Comparison of ENCODE assay signal across 19 cellular contexts in the genomic region with DNA sequence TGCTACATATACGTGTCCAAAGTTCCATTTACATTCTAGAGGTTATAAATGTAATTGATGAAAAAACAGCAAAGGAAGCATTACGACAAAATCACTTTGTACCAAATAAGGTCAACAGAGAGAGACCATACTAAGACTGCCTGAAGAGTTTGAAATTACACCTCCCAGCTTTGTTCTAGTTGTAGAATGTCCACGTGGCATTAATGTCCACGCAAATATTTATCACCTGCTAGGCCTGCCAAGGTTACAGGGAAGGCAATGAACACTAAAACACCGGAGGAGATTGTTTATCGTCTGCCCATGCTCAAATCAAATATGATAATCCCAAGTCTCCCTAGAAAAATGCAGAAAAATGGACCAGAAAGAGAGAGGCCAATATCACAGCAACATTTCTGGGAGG. TPM values are rescaled to one million over a fixed set of nuclear protein-coding genes. Genes with fewer than 3 reads are reported as not detected.
DNase-seq lines count a peak whose midpoint lies in the region; ATAC-seq, FAIRE-seq and TF ChIP-seq lines count a peak whose summit lies in the region.
"Had no signal": no experiment of that assay in that cellular context is flagged by ENCODE, and none has a peak within 500 bp of the region (broad histone marks: within the 10 kb centered on the region; RNA-seq: fewer than 3 reads in every experiment).

No MANE protein-coding gene starts in this region.

- TF ChIP-seq CTCF in Loucy (conservative IDR thresholded peaks at IDR 0.05; ENCODE audit: low read length) (no peak), HepG2 (CRISPR knock-in tag; IDR thresholded peaks at IDR 0.05) (no peak)

- DNase-seq in NCI-H146 (lab: John Stamatoyannopoulos, UW) (peak; percentile 16), NCI-H146 treated with DMSO at 0.1 percent for 48 hours (lab: John Stamatoyannopoulos, UW; ENCODE audit: unreplicated experiment) (no peak), HepG2 (ENCODE audit: low spot score) (peak; percentile 38), NCI-H1694 (lab: John Stamatoyannopoulos, UW) (no peak)
- DNase-seq: BE2C; CD4-positive, alpha-beta T cell; DMS79; GOT3; KBM-7; MV-4-11; NCI-H1930; NCI-H2171; NCI-H526; OCI-M1; Right ventricle myocardium superior had no signal

- H3K9ac ChIP-seq in Loucy (ENCODE audit: low read depth, low read length, poor library complexity, severe bottlenecking) = no peak overlapping the region
- H3K9ac ChIP-seq in HepG2 (ENCODE audit: insufficient read depth, low read depth, low read length) = no peak overlapping the region
- peak overlapping the region in 1 of 3 donors; percentile 42 for H3K9ac ChIP-seq in skeletal muscle tissue (ENCODE audit: low read depth in 1 of 3, low read length in 3 of 3)

- H4K20me1 ChIP-seq in Loucy (ENCODE audit: insufficient read depth, low read length, poor library complexity, severe bottlenecking) (no peaks in the 10 kb centered on the region), HepG2 (ENCODE audit: insufficient read depth, low read length) (no peaks in the 10 kb centered on the region)

- no peaks in the 10 kb centered on the region for H3F3A ChIP-seq in Loucy (ENCODE audit: low read depth)

- TF ChIP-seq EP300 in HepG2 (IDR thresholded peaks at IDR 0.05; ENCODE audit: low read depth in 2 of 2, low read length in 2 of 2) (no peak), HepG2 (CRISPR knock-in tag; IDR thresholded peaks at IDR 0.05; ENCODE audit: borderline replicate concordance) (no peak)

- BruUV-seq in HepG2 (replicated peaks; lab: Mats Ljungman, UMichigan) = no TSS peak

- H2AFZ ChIP-seq in Loucy (ENCODE audit: low read length) = no peak overlapping the region
- no peak overlapping the region for H2AFZ ChIP-seq in HepG2 (ENCODE audit: low read length)

- no peak for FAIRE-seq in HepG2 (lab: Jason Lieb, UNC)
- FAIRE-seq: GM12892 had no signal

- WGBS in HepG2 (ENCODE audit: low lambda C conversion rate) = 62% methylated on average over 6 of the region's 6 CpGs

- peaks cover 20% of the 10 kb centered on the region for H3K4me1 ChIP-seq in Loucy (ENCODE audit: insufficient read depth, low read length, poor library complexity, severe bottlenecking)
- H3K4me1 ChIP-seq in HepG2 (ENCODE audit: insufficient read depth, low read length) = peaks cover 50% of the 10 kb centered on the region
- H3K4me1 ChIP-seq in skeletal muscle tissue (ENCODE audit: control insufficient read depth in 3 of 3, insufficient read depth in 3 of 3, low read length in 3 of 3) = peaks cover 29 to 41% (median 34%) of the 10 kb centered on the region in 3 donors
- H3K4me1 ChIP-seq: BE2C had no signal

- no peak for TF ChIP-seq POLR2A in HepG2 (IDR thresholded peaks at IDR 0.05; ENCODE audit: insufficient read depth in 1 of 2, low read depth in 2 of 2, low read length in 2 of 2)

- POLR2A ChIA-PET in HepG2 (lab: Yijun Ruan, JAX) = no interaction called here

- no peak for TF ChIP-seq RAD21 in HepG2 (CRISPR knock-in tag; IDR thresholded peaks at IDR 0.05)

- H3K79me2 ChIP-seq in Loucy (ENCODE audit: insufficient read depth, low read length) = peaks cover 21% of the 10 kb centered on the region
- peaks cover 62% of the 10 kb centered on the region for H3K79me2 ChIP-seq in HepG2 (ENCODE audit: insufficient read depth, low read length)

- H3K9me3 ChIP-seq in Loucy (ENCODE audit: insufficient read depth, low read depth, low read length) (no peaks in the 10 kb centered on the region), HepG2 (ENCODE audit: low read length) (no peaks in the 10 kb centered on the region), skeletal muscle tissue (ENCODE audit: control insufficient read depth in 3 of 3, low read length in 3 of 3) (no peaks in the 10 kb centered on the region)
- H3K9me3 ChIP-seq: BE2C had no signal

- H3K4me2 ChIP-seq in Loucy (ENCODE audit: low read depth, low read length, poor library complexity, severe bottlenecking) (peak overlapping the region; percentile 18), HepG2 (ENCODE audit: low read depth, low read length) (no peak overlapping the region)

- no peak for ATAC-seq in HepG2
- ATAC-seq in HG02885 (IDR thresholded peaks at IDR 0.05; ENCODE audit: poor library complexity, unreplicated experiment) = no peak

- no peaks in the 10 kb centered on the region for H3K27me3 ChIP-seq in Loucy (ENCODE audit: insufficient read depth, low read length, poor library complexity, severe bottlenecking)
- H3K27me3 ChIP-seq in HepG2 (ENCODE audit: control insufficient read depth in 1 of 2, insufficient read depth in 2 of 2, low read length in 2 of 2) = no peaks in the 10 kb centered on the region; a peak in 1 of 5 replicates
- H3K27me3 ChIP-seq in skeletal muscle tissue (ENCODE audit: control insufficient read depth in 3 of 3, insufficient read depth in 3 of 3, low read length in 3 of 3) = no peaks in the 10 kb centered on the region
- H3K27me3 ChIP-seq: BE2C had no signal

- H3K36me3 ChIP-seq in Loucy (ENCODE audit: insufficient read depth, low read length) (no peaks in the 10 kb centered on the region), HepG2 (replicated peaks in 1 of 2; ENCODE audit: control insufficient read depth in 1 of 2, insufficient read depth in 2 of 2, low read length in 2 of 2) (no peaks in the 10 kb centered on the region), skeletal muscle tissue (ENCODE audit: control insufficient read depth in 3 of 3, insufficient read depth in 3 of 3, low read length in 3 of 3) (no peaks in the 10 kb centered on the region)
- H3K36me3 ChIP-seq: BE2C had no signal

- H3K27ac ChIP-seq in HepG2 (ENCODE audit: extremely low read length, insufficient read depth, low read length) (no peak overlapping the region), skeletal muscle tissue (ENCODE audit: low read depth, low read length) (peak overlapping the region; percentile 32)

- in situ Hi-C loops in HepG2 (cut with HindIII; ENCODE audit: extremely low pct_ligation_motif_present, low pct_unique_long_range_greater_than_20kb) = no loop called here

- no peaks in the 10 kb centered on the region for H3K9me2 ChIP-seq in Loucy (replicated peaks; ENCODE audit: low read depth, low read length)

- CTCF ChIA-PET in HepG2 (lab: Yijun Ruan, JAX; ENCODE audit: low intra/inter-chr PET ratio, low total read pairs) = no interaction called here

- H3K4me3 ChIP-seq in Loucy (ENCODE audit: low read length, poor library complexity, severe bottlenecking) (no peak overlapping the region), HepG2 (replicated peaks in 1 of 3; ENCODE audit: insufficient read depth in 1 of 3, low read depth in 2 of 3, low read length in 3 of 3) (no peak overlapping the region), skeletal muscle tissue (ENCODE audit: low read length in 3 of 3) (no peak overlapping the region)

- intact Hi-C loops in HepG2 (cut with micrococcal nuclease; ENCODE audit: unreplicated experiment) = no loop called here

TF ChIP-seq in HepG2, 621 proteins besides CTCF, POLR2A, EP300 and RAD21 (continues in another document):
- no peak for TF ChIP-seq KLF11 (CRISPR knock-in tag; IDR thresholded peaks at IDR 0.05)
- TF ChIP-seq ZNF101 (CRISPR knock-in tag; IDR thresholded peaks at IDR 0.05; ENCODE audit: borderline replicate concordance, low read depth) = no peak
- 0 out of 2 replicates have a peak, but pooled peaks have one; percentile 26 for TF ChIP-seq RARA (CRISPR knock-in tag; IDR thresholded peaks at IDR 0.05)
- TF ChIP-seq MLXIP (CRISPR knock-in tag; IDR thresholded peaks at IDR 0.05; ENCODE audit: borderline replicate concordance) = no peak
- peak; percentile 34; the same call in 1 of the 2 replicates for TF ChIP-seq SAP130 (CRISPR knock-in tag; IDR thresholded peaks at IDR 0.05; ENCODE audit: low read depth)

RNA-seq across cellular contexts. Expression of gene RALGAPA2, which starts 6.2 kb away (rescaled TPM):
- total RNA-seq in HepG2 (2016; rRNA removed; fragmentation: Illumina TruSeq; extraction: Trizol) (17.7 and 18.3 TPM in 2 replicates), skeletal muscle tissue (15.7 TPM)
- total RNA-seq in HepG2 (2016; cell fraction: cytosol; rRNA removed; fragmentation: Illumina TruSeq; extraction: Trizol; ENCODE audit: low read depth) = 3.1 and 4.5 TPM in 2 replicates
- 16.3 and 18.8 TPM in 2 replicates for total RNA-seq in HepG2 (2016; cell fraction: insoluble cytoplasmic fraction; rRNA removed; fragmentation: Illumina TruSeq; extraction: Trizol)
- 6.5 and 7.8 TPM in 2 replicates for total RNA-seq in HepG2 (2016; cell fraction: membrane; rRNA removed; fragmentation: Illumina TruSeq; extraction: Trizol)
- 29.6 and 31.7 TPM in 2 replicates for total RNA-seq in HepG2 (2016; cell fraction: nucleus; rRNA removed; fragmentation: Illumina TruSeq; extraction: Trizol)
- polyA plus RNA-seq in HepG2 (2011; rRNA removed) = 13.8 and 15.7 TPM in 2 replicates
- 8.0 and 13.3 TPM in 2 replicates for polyA plus RNA-seq in HepG2 (2011; cell fraction: cytosol; rRNA removed)
- polyA plus RNA-seq in HepG2 (2011; cell fraction: nucleus; rRNA removed) = 38.4 and 38.5 TPM in 2 replicates
- polyA plus RNA-seq in HepG2 (2012) = 18.4 and 27.5 TPM in 2 replicates
- polyA plus RNA-seq in HepG2 (2016; cell fraction: cytosol; fragmentation: Illumina TruSeq; extraction: Trizol; ENCODE audit: low read depth) = 0.49 and 0.67 TPM in 2 replicates
- 8.9 and 11.7 TPM in 2 replicates for polyA plus RNA-seq in HepG2 (2016; cell fraction: insoluble cytoplasmic fraction; fragmentation: Illumina TruSeq; extraction: Trizol; ENCODE audit: low read depth)
- 1.2 and 1.7 TPM in 2 replicates for polyA plus RNA-seq in HepG2 (2016; cell fraction: membrane; fragmentation: Illumina TruSeq; extraction: Trizol; ENCODE audit: low read depth)
- polyA plus RNA-seq in HepG2 (2016; cell fraction: nucleus; fragmentation: Illumina TruSeq; extraction: Trizol; ENCODE audit: insufficient read depth, low read depth) = 17.2 and 18.1 TPM in 2 replicates
- 7.3 and 40.9 TPM in 2 replicates for polyA minus RNA-seq in HepG2 (2011; rRNA and poly(A)+ RNA removed; ENCODE audit: low replicate concordance)
- polyA minus RNA-seq in HepG2 (2011; cell fraction: cytosol; rRNA and poly(A)+ RNA removed) = 20.8 and 29.0 TPM in 2 replicates
- 158 and 172 TPM in 2 replicates for polyA minus RNA-seq in HepG2 (2011; cell fraction: nucleus; rRNA and poly(A)+ RNA removed)

Comparison
In these comparisons a context has a peak if more than half of its experiments do, and no peak if none do; other contexts are left out.
1. DNase-seq: peak in NCI-H146 (single experiment) and HepG2 (single experiment); none in NCI-H146 treated with DMSO at 0.1 percent for 48 hours (single experiment) and NCI-H1694 (single experiment).